ENCODE assay signal across 14 cellular contexts in genomic region chr5:150460781-150461180, GRCh38. TPM values are rescaled to one million over a fixed set of nuclear protein-coding genes. Genes with fewer than 3 reads are reported as not detected.
DNase-seq lines count a peak whose midpoint lies in the region; ATAC-seq and TF ChIP-seq lines count a peak whose summit lies in the region.
"Had no signal": no experiment of that assay in that cellular context is flagged by ENCODE, and none has a peak within 500 bp of the region (broad histone marks: within the 10 kb centered on the region; RNA-seq: fewer than 3 reads in every experiment).

No MANE protein-coding gene starts in this region.

- H3K4me3 ChIP-seq in GM23338 = no peak overlapping the region
- H3K4me3 ChIP-seq: thyroid gland had no signal

- peak overlapping the region; percentile 73 for H3K4me2 ChIP-seq in GM23338

- no peak for ATAC-seq in GM23338
- ATAC-seq in T-helper 17 cell = no peak
- no peak for ATAC-seq in GM21786 (IDR thresholded peaks at IDR 0.05; ENCODE audit: unreplicated experiment)
- ATAC-seq: natural killer cell had no signal

- no peaks in the 10 kb centered on the region for H3K9me3 ChIP-seq in T-helper 17 cell (ENCODE audit: control insufficient read depth, low read length, poor library complexity, severe bottlenecking)
- H3K9me3 ChIP-seq: thyroid gland had no signal

- peak; percentile 75 for DNase-seq in DMS53 (lab: John Stamatoyannopoulos, UW)
- DNase-seq in DMS53 treated with DMSO at 0.1 percent for 48 hours (lab: John Stamatoyannopoulos, UW; ENCODE audit: unreplicated experiment) = no peak
- DNase-seq in GM23338 (ENCODE audit: low spot score) = no peak
- no peak for DNase-seq in T-helper 17 cell
- no peak for DNase-seq in neural crest cell (ENCODE audit: low read depth, low spot score)
- DNase-seq in GM19240 (ENCODE audit: insufficient read length, low spot score) = no peak
- DNase-seq in DMS114 treated with DMSO at 0.1 percent for 48 hours (lab: John Stamatoyannopoulos, UW; ENCODE audit: unreplicated experiment) = no peak
- DNase-seq: amygdala, dermis blood vessel endothelial cell, kidney, natural killer cell, thyroid gland had no signal

- H3K9me2 ChIP-seq in GM23338 (ENCODE audit: insufficient read depth) = no peaks in the 10 kb centered on the region

- H4K20me1 ChIP-seq in GM23338 (replicated peaks; ENCODE audit: insufficient read depth) = no peaks in the 10 kb centered on the region

- H3K4me1 ChIP-seq in GM23338 (ENCODE audit: insufficient read depth) = peaks cover 48% of the 10 kb centered on the region

- no peaks in the 10 kb centered on the region for H3K36me3 ChIP-seq in GM23338 (ENCODE audit: insufficient read depth)
- H3K36me3 ChIP-seq: thyroid gland had no signal

- no peaks in the 10 kb centered on the region for H3K79me2 ChIP-seq in GM23338 (replicated peaks; ENCODE audit: insufficient read depth)

- peaks cover 29% of the 10 kb centered on the region for H3K27me3 Mint-ChIP-seq in GM23338 (ENCODE audit: insufficient read depth, low read depth, poor library complexity)
- H3K27me3 Mint-ChIP-seq in T-helper 17 cell = no peaks in the 10 kb centered on the region
- H3K27me3 Mint-ChIP-seq in neural crest cell (ENCODE audit: low read depth) = no peaks in the 10 kb centered on the region

- peaks cover 3% of the 10 kb centered on the region; the same call in 1 of the 3 replicates for H3K36me3 Mint-ChIP-seq in GM23338 (ENCODE audit: low read depth)
- H3K36me3 Mint-ChIP-seq in T-helper 17 cell (ENCODE audit: low read depth) = peaks cover 3% of the 10 kb centered on the region
- H3K36me3 Mint-ChIP-seq in neural crest cell (ENCODE audit: low read depth) = no peaks in the 10 kb centered on the region
- H3K36me3 Mint-ChIP-seq: natural killer cell had no signal

- H3K9me3 Mint-ChIP-seq in GM23338 = no peaks in the 10 kb centered on the region
- no peaks in the 10 kb centered on the region for H3K9me3 Mint-ChIP-seq in neural crest cell
- H3K9me3 Mint-ChIP-seq: natural killer cell had no signal

- H3K27ac Mint-ChIP-seq in GM23338 = no peak overlapping the region; the same call in 1 of the 2 replicates
- H3K27ac Mint-ChIP-seq in T-helper 17 cell = peak overlapping the region; percentile 41
- peak overlapping the region; percentile 13 for H3K27ac Mint-ChIP-seq in neural crest cell (ENCODE audit: unreplicated experiment)
- H3K27ac Mint-ChIP-seq: natural killer cell had no signal

- H3K4me3 Mint-ChIP-seq in GM23338 (no peak overlapping the region; the same call in 2 of the 3 replicates), T-helper 17 cell (no peak overlapping the region), neural crest cell (no peak overlapping the region)
- H3K4me3 Mint-ChIP-seq: natural killer cell had no signal

- TF ChIP-seq CTCF in GM23338 (conservative IDR thresholded peaks at IDR 0.05; ENCODE audit: low read depth in 2 of 2) = no peak
- TF ChIP-seq CTCF in neural crest cell (conservative IDR thresholded peaks at IDR 0.05) = no peak

- no peaks in the 10 kb centered on the region for H3K27me3 ChIP-seq in GM23338 (ENCODE audit: insufficient read depth)
- H3K27me3 ChIP-seq: thyroid gland had no signal

- H3K27ac ChIP-seq in GM23338 (ENCODE audit: low read depth) = no peak overlapping the region
- H3K27ac ChIP-seq: 22Rv1, thyroid gland had no signal

- peak overlapping the region; percentile 52; the same call in 1 of the 2 replicates for H2AFZ ChIP-seq in GM23338

- peaks cover 7% of the 10 kb centered on the region for H3F3A ChIP-seq in GM23338 (replicated peaks; ENCODE audit: low read depth)

- H3K4me1 Mint-ChIP-seq in GM23338 (peaks cover 53% of the 10 kb centered on the region), T-helper 17 cell (peaks cover 18% of the 10 kb centered on the region), neural crest cell (peaks cover 7% of the 10 kb centered on the region)

TF ChIP-seq in GM23338, 12 proteins besides CTCF, POLR2A, EP300 and RAD21:
- no peak for TF ChIP-seq NANOG (IDR thresholded peaks at IDR 0.05; ENCODE audit: borderline replicate concordance)

RNA-seq across cellular contexts. Expression of gene RPS14, which starts 11.2 kb away (rescaled TPM):
- total RNA-seq in GM23338 (2014; rRNA removed; shearing (Covaris generic)) = 1,443 and 1,506 TPM in 2 replicates
- polyA plus RNA-seq in GM23338 (2016; fragmentation: Nextera tagmentation; extraction: Ambion mirVana) = 2,790 and 2,911 TPM in 2 replicates
- total RNA-seq in T-helper 17 cell = 1,000 to 10,000 TPM; 3,455 to 4,953 TPM
- total RNA-seq in neural crest cell = 2,170 and 2,213 TPM in 2 replicates

RNA-seq across cellular contexts. Expression of gene NDST1, which starts 47.1 kb away (rescaled TPM):
- total RNA-seq in GM23338 (2014; rRNA removed; shearing (Covaris generic)) = 76.6 and 85.0 TPM in 2 replicates
- polyA plus RNA-seq in GM23338 (2016; fragmentation: Nextera tagmentation; extraction: Ambion mirVana) = 7.3 and 8.5 TPM in 2 replicates
- total RNA-seq in T-helper 17 cell (10 to 100 TPM in 1 of 2 donors, 1 to 10 TPM in 1; 2.2 to 13.7 TPM), neural crest cell (108 and 112 TPM in 2 replicates)

RNA-seq across cellular contexts. Expression of gene CD74, which starts 48.1 kb away (rescaled TPM):
- 49.8 and 54.8 TPM in 2 replicates for total RNA-seq in GM23338 (2014; rRNA removed; shearing (Covaris generic))
- 98.4 and 105 TPM in 2 replicates for polyA plus RNA-seq in GM23338 (2016; fragmentation: Nextera tagmentation; extraction: Ambion mirVana)
- 100 to 1,000 TPM; 477 to 721 TPM for total RNA-seq in T-helper 17 cell
- 6.3 and 7.3 TPM in 2 replicates for total RNA-seq in neural crest cell
